Comparison of ENCODE assay signal across 15 cellular contexts in the genomic region with DNA sequence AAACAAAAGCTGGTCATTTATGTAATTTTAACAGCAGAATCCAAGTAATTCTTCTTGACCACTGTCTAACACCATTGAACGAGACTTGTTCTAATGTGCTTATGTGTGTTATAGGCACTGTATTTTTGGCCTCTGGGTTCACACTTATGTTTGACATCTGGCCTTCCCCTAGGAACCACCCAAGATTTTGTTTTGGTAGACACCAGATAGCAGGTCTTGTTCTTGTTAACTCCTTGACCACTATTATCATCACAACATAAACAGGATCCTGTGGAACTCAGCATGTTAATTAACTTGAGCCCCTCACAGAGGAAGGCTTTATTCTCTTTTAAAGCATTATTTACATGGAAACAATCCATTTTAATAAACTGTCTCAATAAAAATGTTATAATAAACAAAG.
DNase-seq lines count a peak whose midpoint lies in the region; ATAC-seq and TF ChIP-seq lines count a peak whose summit lies in the region.
"Had no signal": no experiment of that assay in that cellular context is flagged by ENCODE, and none has a peak within 500 bp of the region (broad histone marks: within the 10 kb centered on the region; RNA-seq: fewer than 3 reads in every experiment).

No MANE protein-coding gene starts in this region.

- WGBS in HUES64: no CpG with 5 or more reads among the region's 1 CpG

- H3K36me3 ChIP-seq in HUES64 (ENCODE audit: insufficient read depth, low read length): no peaks in the 10 kb centered on the region
- H3K36me3 ChIP-seq in iPS-20b (ENCODE audit: insufficient read depth, low read depth, low read length): no peaks in the 10 kb centered on the region
- H3K36me3 ChIP-seq in colonic mucosa: no peaks in the 10 kb centered on the region
- H3K36me3 ChIP-seq: BE2C had no signal

- H3K27ac Mint-ChIP-seq in WTC11 (no peak overlapping the region), progenitor cell of endocrine pancreas (no peak overlapping the region)
- H3K27ac Mint-ChIP-seq: CD4-positive, alpha-beta memory T cell; IgD-negative memory B cell had no signal

- H3K4me3 Mint-ChIP-seq in WTC11 (no peak overlapping the region), progenitor cell of endocrine pancreas (ENCODE audit: low read depth) (no peak overlapping the region)
- H3K4me3 Mint-ChIP-seq: CD4-positive, alpha-beta memory T cell; IgD-negative memory B cell had no signal

- H3K27ac ChIP-seq in HUES64 (ENCODE audit: low read depth, low read length) (peak overlapping the region; percentile 29; the same call in 1 of the 2 replicates), iPS-20b (ENCODE audit: low read length) (no peak overlapping the region), colonic mucosa (no peak overlapping the region)
- H3K27ac ChIP-seq: C4-2B, HL-60 had no signal

- CTCF ChIA-PET in WTC11 (lab: Charles Lee): no interaction called here

- peaks cover 29% of the 10 kb centered on the region for H3K4me1 Mint-ChIP-seq in WTC11
- peaks cover 2% of the 10 kb centered on the region for H3K4me1 Mint-ChIP-seq in progenitor cell of endocrine pancreas (ENCODE audit: low read depth)
- H3K4me1 Mint-ChIP-seq: CD4-positive, alpha-beta memory T cell; IgD-negative memory B cell had no signal

- no peak for DNase-seq in WTC11 (ENCODE audit: low spot score)
- DNase-seq in colonic mucosa: no peak
- DNase-seq in progenitor cell of endocrine pancreas (ENCODE audit: low spot score, unreplicated experiment): no peak
- DNase-seq: BE2C; CD4-positive, alpha-beta memory T cell; DND-41; GF-D8 had no signal

- intact Hi-C loops in colonic mucosa (cut with DNase I): no loop called here

- no peaks in the 10 kb centered on the region for H3K27me3 ChIP-seq in HUES64 (ENCODE audit: insufficient read depth, low read length)
- no peaks in the 10 kb centered on the region for H3K27me3 ChIP-seq in iPS-20b (ENCODE audit: insufficient read depth, low read length)
- no peaks in the 10 kb centered on the region for H3K27me3 ChIP-seq in colonic mucosa
- H3K27me3 ChIP-seq: BE2C had no signal

- TF ChIP-seq CTCF in WTC11 (IDR thresholded peaks at IDR 0.05) (no peak), colonic mucosa (IDR thresholded peaks at IDR 0.05) (no peak), progenitor cell of endocrine pancreas (IDR thresholded peaks at IDR 0.05; ENCODE audit: unreplicated experiment) (no peak)

- H3K36me3 Mint-ChIP-seq in WTC11: no peaks in the 10 kb centered on the region
- H3K36me3 Mint-ChIP-seq in progenitor cell of endocrine pancreas (ENCODE audit: insufficient read depth): peaks cover 4% of the 10 kb centered on the region
- H3K36me3 Mint-ChIP-seq: CD4-positive, alpha-beta memory T cell; IgD-negative memory B cell had no signal

- H3K9me3 Mint-ChIP-seq in WTC11 (no peaks in the 10 kb centered on the region), progenitor cell of endocrine pancreas (ENCODE audit: low read depth) (no peaks in the 10 kb centered on the region)
- H3K9me3 Mint-ChIP-seq: IgD-negative memory B cell had no signal

- POLR2A ChIA-PET in WTC11 (lab: Charles Lee): no interaction called here

- H3K9me3 ChIP-seq in HUES64 (ENCODE audit: insufficient read depth, low read depth, low read length) (no peaks in the 10 kb centered on the region), iPS-20b (ENCODE audit: insufficient read depth, low read depth, low read length) (no peaks in the 10 kb centered on the region), colonic mucosa (no peaks in the 10 kb centered on the region)
- H3K9me3 ChIP-seq: A549, BE2C had no signal

- H3K27me3 Mint-ChIP-seq in WTC11 (ENCODE audit: low read depth): no peaks in the 10 kb centered on the region
- H3K27me3 Mint-ChIP-seq in progenitor cell of endocrine pancreas: no peaks in the 10 kb centered on the region
- H3K27me3 Mint-ChIP-seq: CD4-positive, alpha-beta memory T cell; IgD-negative memory B cell had no signal

- H3K4me3 ChIP-seq in HUES64 (ENCODE audit: low read length): no peak overlapping the region
- peak overlapping the region; percentile 29; the same call in 1 of the 2 replicates for H3K4me3 ChIP-seq in iPS-20b (ENCODE audit: low read length)
- H3K4me3 ChIP-seq in colonic mucosa: no peak overlapping the region
- H3K4me3 ChIP-seq: A549 had no signal

- no peak overlapping the region for H3K9ac ChIP-seq in HUES64 (ENCODE audit: low read depth, low read length)
- H3K9ac ChIP-seq in iPS-20b (ENCODE audit: low read depth, low read length): no peak overlapping the region
- no peak overlapping the region for H3K9ac ChIP-seq in colonic mucosa (ENCODE audit: low read depth in 2 of 2, low read length in 2 of 2)

- ATAC-seq in WTC11 (0 out of 2 replicates have a peak, but pooled peaks have one; percentile 44), GM19467 (IDR thresholded peaks at IDR 0.05; ENCODE audit: unreplicated experiment) (no peak)
- ATAC-seq: A549, HCT116 had no signal

- H3K4me1 ChIP-seq in HUES64 (ENCODE audit: insufficient read depth, low read length): peaks cover 20% of the 10 kb centered on the region
- H3K4me1 ChIP-seq in iPS-20b (ENCODE audit: insufficient read depth, low read length): peaks cover 14% of the 10 kb centered on the region; the same call in 1 of the 2 replicates
- no peaks in the 10 kb centered on the region for H3K4me1 ChIP-seq in colonic mucosa

TF ChIP-seq in WTC11, 78 proteins besides CTCF, POLR2A, EP300 and RAD21:
- TF ChIP-seq CREB1 (CRISPR knock-in tag; IDR thresholded peaks at IDR 0.05) (no peak), KAT7 (CRISPR knock-in tag; IDR thresholded peaks at IDR 0.05; ENCODE audit: borderline replicate concordance) (no peak), NFE2L1 (CRISPR knock-in tag; IDR thresholded peaks at IDR 0.05) (no peak), ZMAT4 (CRISPR knock-in tag; IDR thresholded peaks at IDR 0.05) (no peak), SMAD4 (CRISPR knock-in tag; IDR thresholded peaks at IDR 0.05) (no peak), GABPB1 (CRISPR knock-in tag; IDR thresholded peaks at IDR 0.05) (no peak), FOXJ3 (CRISPR knock-in tag; IDR thresholded peaks at IDR 0.05; ENCODE audit: borderline replicate concordance) (no peak)
- TF ChIP-seq, protein P1, sequence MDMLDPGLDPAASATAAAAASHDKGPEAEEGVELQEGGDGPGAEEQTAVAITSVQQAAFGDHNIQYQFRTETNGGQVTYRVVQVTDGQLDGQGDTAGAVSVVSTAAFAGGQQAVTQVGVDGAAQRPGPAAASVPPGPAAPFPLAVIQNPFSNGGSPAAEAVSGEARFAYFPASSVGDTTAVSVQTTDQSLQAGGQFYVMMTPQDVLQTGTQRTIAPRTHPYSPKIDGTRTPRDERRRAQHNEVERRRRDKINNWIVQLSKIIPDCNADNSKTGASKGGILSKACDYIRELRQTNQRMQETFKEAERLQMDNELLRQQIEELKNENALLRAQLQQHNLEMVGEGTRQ (CRISPR knock-in tag; IDR thresholded peaks at IDR 0.05): no peak
- TF ChIP-seq, protein P2, sequence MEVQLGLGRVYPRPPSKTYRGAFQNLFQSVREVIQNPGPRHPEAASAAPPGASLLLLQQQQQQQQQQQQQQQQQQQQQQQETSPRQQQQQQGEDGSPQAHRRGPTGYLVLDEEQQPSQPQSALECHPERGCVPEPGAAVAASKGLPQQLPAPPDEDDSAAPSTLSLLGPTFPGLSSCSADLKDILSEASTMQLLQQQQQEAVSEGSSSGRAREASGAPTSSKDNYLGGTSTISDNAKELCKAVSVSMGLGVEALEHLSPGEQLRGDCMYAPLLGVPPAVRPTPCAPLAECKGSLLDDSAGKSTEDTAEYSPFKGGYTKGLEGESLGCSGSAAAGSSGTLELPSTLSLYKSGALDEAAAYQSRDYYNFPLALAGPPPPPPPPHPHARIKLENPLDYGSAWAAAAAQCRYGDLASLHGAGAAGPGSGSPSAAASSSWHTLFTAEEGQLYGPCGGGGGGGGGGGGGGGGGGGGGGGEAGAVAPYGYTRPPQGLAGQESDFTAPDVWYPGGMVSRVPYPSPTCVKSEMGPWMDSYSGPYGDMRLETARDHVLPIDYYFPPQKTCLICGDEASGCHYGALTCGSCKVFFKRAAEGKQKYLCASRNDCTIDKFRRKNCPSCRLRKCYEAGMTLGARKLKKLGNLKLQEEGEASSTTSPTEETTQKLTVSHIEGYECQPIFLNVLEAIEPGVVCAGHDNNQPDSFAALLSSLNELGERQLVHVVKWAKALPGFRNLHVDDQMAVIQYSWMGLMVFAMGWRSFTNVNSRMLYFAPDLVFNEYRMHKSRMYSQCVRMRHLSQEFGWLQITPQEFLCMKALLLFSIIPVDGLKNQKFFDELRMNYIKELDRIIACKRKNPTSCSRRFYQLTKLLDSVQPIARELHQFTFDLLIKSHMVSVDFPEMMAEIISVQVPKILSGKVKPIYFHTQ (CRISPR knock-in tag; IDR thresholded peaks at IDR 0.05): no peak
TF ChIP-seq in WTC11: peak in this region for 0.
